In the genomic region with DNA sequence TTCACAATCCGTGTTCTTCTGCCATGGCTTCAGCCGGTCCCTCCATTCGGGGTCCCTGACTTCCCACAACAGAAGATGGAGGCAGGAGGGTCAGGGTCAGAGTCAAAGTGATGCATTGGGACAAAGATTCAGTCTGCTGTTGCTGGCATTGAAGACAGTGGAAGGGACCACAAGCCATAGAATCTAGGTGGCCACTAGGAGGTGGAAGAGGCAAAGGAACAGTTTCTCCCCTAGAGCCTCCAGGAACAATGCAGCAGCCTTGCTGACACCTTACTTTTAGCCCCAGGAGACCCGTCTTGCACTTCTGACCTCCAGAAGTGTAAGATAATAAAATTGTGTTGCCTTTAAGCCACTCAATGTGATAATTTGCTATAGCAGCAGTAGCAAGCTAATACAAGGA, we compare ENCODE assay signal across 8 cellular contexts. TPM values are rescaled to one million over a fixed set of nuclear protein-coding genes. Genes with fewer than 3 reads are reported as not detected.
DNase-seq lines count a peak whose midpoint lies in the region; ATAC-seq and TF ChIP-seq lines count a peak whose summit lies in the region.

No MANE protein-coding gene starts in this region.

- H3K27ac ChIP-seq in substantia nigra (ENCODE audit: low read depth, low read length, poor library complexity, severe bottlenecking) = no peak overlapping the region
- H3K27ac ChIP-seq in heart right ventricle = no peak overlapping the region

- DNase-seq in D341Med (ENCODE audit: low spot score) (peak; percentile 79), HT-29 (ENCODE audit: low spot score) (peak; percentile 50), OCI-M1 (lab: John Stamatoyannopoulos, UW) (peak; percentile 60), fibroblast of mammary gland (ENCODE audit: low read depth) (peak; percentile 41), substantia nigra (lab: John Stamatoyannopoulos, UW) (no peak), heart right ventricle (no peak)

- no peak overlapping the region for H3K4me3 ChIP-seq in fibroblast of mammary gland (ENCODE audit: control insufficient read depth, low read depth, low read length)
- no peak overlapping the region for H3K4me3 ChIP-seq in heart right ventricle

- H3K36me3 ChIP-seq in heart right ventricle = no peaks in the 10 kb centered on the region

- intact Hi-C loops in heart right ventricle (cut with DNase I) = no loop called here

- ATAC-seq in HG03196 (IDR thresholded peaks at IDR 0.05; ENCODE audit: unreplicated experiment) = no peak
- no peak for ATAC-seq in GM21360 (IDR thresholded peaks at IDR 0.05; ENCODE audit: unreplicated experiment)
- ATAC-seq in heart right ventricle = no peak

- H3K27me3 ChIP-seq in heart right ventricle = no peaks in the 10 kb centered on the region

- peak; percentile 59 for TF ChIP-seq CTCF in fibroblast of mammary gland (conservative IDR thresholded peaks at IDR 0.05; ENCODE audit: control insufficient read depth, insufficient read depth, low read depth, low read length)
- TF ChIP-seq CTCF in heart right ventricle (IDR thresholded peaks at IDR 0.05) = no peak

- 81 to 86% methylated on average over 4 of the region's 4 CpGs for WGBS in heart right ventricle, 2 donors

- H3K9me3 ChIP-seq in heart right ventricle = no peaks in the 10 kb centered on the region

- peaks cover 0 to 15% (median 3%) of the 10 kb centered on the region in 9 donors for H3K4me1 ChIP-seq in heart right ventricle

RNA-seq across cellular contexts. Expression of a gene that starts 55.9 kb away (rescaled TPM):
- 21.5 and 24.9 TPM in 2 replicates for total RNA-seq in HT-29 (2014; rRNA removed; shearing (Covaris generic))
- 10 to 100 TPM; 25.1 to 34.4 (median 29.6) TPM for total RNA-seq in heart right ventricle
- 10 to 100 TPM in 1 of 2 donors, 1 to 10 TPM in 1; 9.2 to 23.2 TPM for polyA plus RNA-seq in heart right ventricle

RNA-seq across cellular contexts. Expression of a gene that starts 56.6 kb away (rescaled TPM):
- 1,245 and 1,410 TPM in 2 replicates for total RNA-seq in HT-29 (2014; rRNA removed; shearing (Covaris generic))
- total RNA-seq in heart right ventricle = 100 to 1,000 TPM in 1 of 10 donors, 10 to 100 TPM in 9; 58.8 to 103 (median 76.3) TPM
- polyA plus RNA-seq in heart right ventricle = 100 to 1,000 TPM in 1 of 2 donors, 10 to 100 TPM in 1; 93.4 to 109 TPM

Comparison
In these comparisons a context has a peak if more than half of its experiments do, and no peak if none do; other contexts are left out.
1. DNase-seq: peak in D341Med (single experiment), HT-29 (single experiment), OCI-M1 (single experiment) and fibroblast of mammary gland (single experiment); none in substantia nigra (0 of 49) and heart right ventricle (0 of 2).
2. RNA of a gene that starts 56.6 kb away (total RNA-seq): 1,245 to 1,410 TPM in HT-29; 58.8 to 103 TPM in heart right ventricle; every median in the first group is over 10 times any median in the second.